15 cellular contexts compared by ENCODE assay signal in the genomic region with DNA sequence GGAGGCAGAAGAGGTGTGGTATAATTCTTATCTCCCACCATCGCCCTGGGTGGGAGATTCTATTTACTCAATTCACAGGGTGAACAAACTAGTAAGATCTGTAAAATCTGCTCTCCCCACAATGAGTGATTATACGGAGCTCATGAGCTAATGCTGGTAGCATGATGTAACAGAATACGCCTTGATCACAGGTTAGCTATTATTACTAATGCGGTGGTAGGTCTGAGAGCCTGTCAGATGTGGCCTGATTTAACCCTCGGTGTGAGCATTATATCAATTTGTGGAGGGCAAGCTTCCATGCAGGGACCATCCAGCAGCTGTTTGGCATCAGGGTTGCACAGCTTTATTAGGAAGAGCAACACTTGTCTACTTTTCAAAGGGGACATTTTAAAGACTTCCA. TPM values are rescaled to one million over a fixed set of nuclear protein-coding genes. Genes with fewer than 3 reads are reported as not detected.
A peak's percentile ranks its signal among the peaks of the same experiment; 100 is the strongest.
DNase-seq lines count a peak whose midpoint lies in the region; ATAC-seq, FAIRE-seq and TF ChIP-seq lines count a peak whose summit lies in the region.
"Had no signal": no experiment of that assay in that cellular context is flagged by ENCODE, and none has a peak within 500 bp of the region (broad histone marks: within the 10 kb centered on the region; RNA-seq: fewer than 3 reads in every experiment).

No MANE protein-coding gene starts in this region.

- DNase-seq in CD4-positive, CD25-positive, alpha-beta regulatory T cell = peak in 2 of 3 donors; percentile 48 to 49
- DNase-seq in NCI-H1092 treated with DMSO at 0.1 percent for 48 hours (lab: John Stamatoyannopoulos, UW) = peak; percentile 82
- peak; percentile 68 for DNase-seq in astrocyte of the cerebellum (ENCODE audit: low read depth)
- DNase-seq in glutamatergic neuron = no peak
- no peak for DNase-seq in GM20000 (ENCODE audit: low spot score)
- DNase-seq in HuH-7.5 (ENCODE audit: low spot score) = no peak
- DNase-seq in GM19239 (ENCODE audit: insufficient read length, low spot score) = no peak
- DNase-seq: activated naive CD8-positive, alpha-beta T cell treated with anti-CD3 and anti-CD28 coated beads, Interleukin-2, amount 10 ng/mL, durations not matched to agents 7 days and 5 days; HFFc6; NCI-H1048; posterior cingulate gyrus; SHP77 had no signal

- H3K36me3 Mint-ChIP-seq in CD4-positive, CD25-positive, alpha-beta regulatory T cell = no peaks in the 10 kb centered on the region
- H3K36me3 Mint-ChIP-seq in nephron (ENCODE audit: low read depth) (no peaks in the 10 kb centered on the region), glutamatergic neuron (ENCODE audit: unreplicated experiment) (no peaks in the 10 kb centered on the region)

- no peaks in the 10 kb centered on the region for H3K27me3 Mint-ChIP-seq in CD4-positive, CD25-positive, alpha-beta regulatory T cell
- H3K27me3 Mint-ChIP-seq in nephron (ENCODE audit: low read depth) (peaks cover 47% of the 10 kb centered on the region), glutamatergic neuron (ENCODE audit: unreplicated experiment) (no peaks in the 10 kb centered on the region)

- peak overlapping the region; percentile 64 to 87 (median 80) for H3K27ac Mint-ChIP-seq in CD4-positive, CD25-positive, alpha-beta regulatory T cell
- H3K27ac Mint-ChIP-seq in nephron (peak overlapping the region; percentile 2 to 44 (median 31)), glutamatergic neuron (ENCODE audit: unreplicated experiment) (no peak overlapping the region)
- H3K27ac Mint-ChIP-seq: activated naive CD8-positive, alpha-beta T cell treated with anti-CD3 and anti-CD28 coated beads, Interleukin-2, amount 10 ng/mL, durations not matched to agents 7 days and 5 days; HFFc6 had no signal

- ATAC-seq in CD4-positive, CD25-positive, alpha-beta regulatory T cell (ENCODE audit: low read depth in 2 of 2) = peak in 1 of 2 donors; percentile 13

- peak overlapping the region in 3 of 4 donors; percentile 18 to 39 (median 27) for H3K4me3 Mint-ChIP-seq in CD4-positive, CD25-positive, alpha-beta regulatory T cell
- no peak overlapping the region for H3K4me3 Mint-ChIP-seq in nephron
- H3K4me3 Mint-ChIP-seq in glutamatergic neuron (ENCODE audit: unreplicated experiment) = no peak overlapping the region
- H3K4me3 Mint-ChIP-seq: activated naive CD8-positive, alpha-beta T cell treated with anti-CD3 and anti-CD28 coated beads, Interleukin-2, amount 10 ng/mL, durations not matched to agents 7 days and 5 days; HFFc6 had no signal

- H3K4me1 Mint-ChIP-seq in CD4-positive, CD25-positive, alpha-beta regulatory T cell = peaks cover 16 to 53% (median 27%) of the 10 kb centered on the region in 4 donors
- peaks cover 20% of the 10 kb centered on the region for H3K4me1 Mint-ChIP-seq in nephron
- no peaks in the 10 kb centered on the region for H3K4me1 Mint-ChIP-seq in glutamatergic neuron (ENCODE audit: low read depth, unreplicated experiment)

- in situ Hi-C loops in astrocyte of the cerebellum (cut with HindIII; ENCODE audit: low sequenced_read_pairs) = no loop called here

- no peak for TF ChIP-seq CTCF in astrocyte of the cerebellum (IDR thresholded peaks at IDR 0.05; ENCODE audit: low read depth, low read length, missing control alignments)
- no peak for TF ChIP-seq CTCF in nephron (IDR thresholded peaks at IDR 0.05; ENCODE audit: unreplicated experiment in 3 of 3)
- no peak for TF ChIP-seq CTCF in glutamatergic neuron (IDR thresholded peaks at IDR 0.05; ENCODE audit: partially characterized antibody, unreplicated experiment)
- TF ChIP-seq CTCF in GM20000 (IDR thresholded peaks at IDR 0.05; ENCODE audit: extremely low read depth, missing control alignments) = no peak

- H3K9me3 ChIP-seq in CD4-positive, CD25-positive, alpha-beta regulatory T cell (ENCODE audit: control insufficient read depth in 2 of 2, low read length in 2 of 2) = no peaks in the 10 kb centered on the region

- H3K36me3 ChIP-seq in CD4-positive, CD25-positive, alpha-beta regulatory T cell (ENCODE audit: control insufficient read depth, insufficient read depth, low read length) = no peaks in the 10 kb centered on the region

- no peaks in the 10 kb centered on the region for H3K9me3 Mint-ChIP-seq in CD4-positive, CD25-positive, alpha-beta regulatory T cell
- H3K9me3 Mint-ChIP-seq in nephron (no peaks in the 10 kb centered on the region), glutamatergic neuron (ENCODE audit: unreplicated experiment) (no peaks in the 10 kb centered on the region)
- H3K9me3 Mint-ChIP-seq: activated naive CD8-positive, alpha-beta T cell treated with anti-CD3 and anti-CD28 coated beads, Interleukin-2, amount 10 ng/mL, durations not matched to agents 7 days and 5 days; HFFc6 had no signal

- peak overlapping the region; percentile 52 for H3K27ac ChIP-seq in CD4-positive, CD25-positive, alpha-beta regulatory T cell (ENCODE audit: insufficient read depth, low read length, poor library complexity, severe bottlenecking)
- H3K27ac ChIP-seq: coronary artery had no signal

- peaks cover 26% of the 10 kb centered on the region for H3K4me1 ChIP-seq in CD4-positive, CD25-positive, alpha-beta regulatory T cell (ENCODE audit: control insufficient read depth, insufficient read depth, low read length, poor library complexity, severe bottlenecking)

- H3K27me3 ChIP-seq in CD4-positive, CD25-positive, alpha-beta regulatory T cell (ENCODE audit: control insufficient read depth, insufficient read depth, low read length) = no peaks in the 10 kb centered on the region

- FAIRE-seq in GM19239 (lab: Jason Lieb, UNC) = no peak
- FAIRE-seq: TTC549 had no signal

- H3K4me3 ChIP-seq in CD4-positive, CD25-positive, alpha-beta regulatory T cell (ENCODE audit: low read depth, low read length) = peak overlapping the region; percentile 7
- no peak overlapping the region for H3K4me3 ChIP-seq in astrocyte of the cerebellum (ENCODE audit: low read depth, low read length)
- H3K4me3 ChIP-seq: coronary artery had no signal

RNA-seq across cellular contexts. Expression of a gene that starts 18.5 kb away (rescaled TPM):
- 19.3 TPM for total RNA-seq in CD4-positive, CD25-positive, alpha-beta regulatory T cell
- polyA plus RNA-seq in CD4-positive, CD25-positive, alpha-beta regulatory T cell = 10 to 100 TPM in 2 of 4 donors, 1 to 10 TPM in 2; 4.4 to 17.3 (median 11.8) TPM
- total RNA-seq in glutamatergic neuron (ENCODE audit: unreplicated experiment) = 0.74 TPM
- total RNA-seq: HFFc6 had no signal

RNA-seq across cellular contexts. Expression of a gene that starts 32.4 kb away (rescaled TPM):
- total RNA-seq in CD4-positive, CD25-positive, alpha-beta regulatory T cell = 82.8 TPM
- polyA plus RNA-seq in CD4-positive, CD25-positive, alpha-beta regulatory T cell = 10 to 100 TPM in 3 of 4 donors, 1 to 10 TPM in 1; 9.3 to 14.7 (median 10.5) TPM
- total RNA-seq in glutamatergic neuron (ENCODE audit: unreplicated experiment) = 38.5 TPM

Comparison
In these comparisons a context has a peak if more than half of its experiments do, and no peak if none do; other contexts are left out.
1. DNase-seq: peak in CD4-positive, CD25-positive, alpha-beta regulatory T cell (2 of 3), NCI-H1092 treated with DMSO at 0.1 percent for 48 hours (single experiment) and astrocyte of the cerebellum (single experiment); none in glutamatergic neuron (single experiment), GM20000 (single experiment), HuH-7.5 (single experiment) and GM19239 (single experiment).
2. H3K4me3 Mint-ChIP-seq: peak in CD4-positive, CD25-positive, alpha-beta regulatory T cell (3 of 4); none in nephron (0 of 3) and glutamatergic neuron (single experiment).
3. RNA of a gene that starts 18.5 kb away (total RNA-seq): 19.3 TPM in CD4-positive, CD25-positive, alpha-beta regulatory T cell (single experiment); 0.74 TPM in glutamatergic neuron (single experiment); every median in the first group is over 10 times any median in the second.